25 cellular contexts compared by ENCODE assay signal in the genomic region with DNA sequence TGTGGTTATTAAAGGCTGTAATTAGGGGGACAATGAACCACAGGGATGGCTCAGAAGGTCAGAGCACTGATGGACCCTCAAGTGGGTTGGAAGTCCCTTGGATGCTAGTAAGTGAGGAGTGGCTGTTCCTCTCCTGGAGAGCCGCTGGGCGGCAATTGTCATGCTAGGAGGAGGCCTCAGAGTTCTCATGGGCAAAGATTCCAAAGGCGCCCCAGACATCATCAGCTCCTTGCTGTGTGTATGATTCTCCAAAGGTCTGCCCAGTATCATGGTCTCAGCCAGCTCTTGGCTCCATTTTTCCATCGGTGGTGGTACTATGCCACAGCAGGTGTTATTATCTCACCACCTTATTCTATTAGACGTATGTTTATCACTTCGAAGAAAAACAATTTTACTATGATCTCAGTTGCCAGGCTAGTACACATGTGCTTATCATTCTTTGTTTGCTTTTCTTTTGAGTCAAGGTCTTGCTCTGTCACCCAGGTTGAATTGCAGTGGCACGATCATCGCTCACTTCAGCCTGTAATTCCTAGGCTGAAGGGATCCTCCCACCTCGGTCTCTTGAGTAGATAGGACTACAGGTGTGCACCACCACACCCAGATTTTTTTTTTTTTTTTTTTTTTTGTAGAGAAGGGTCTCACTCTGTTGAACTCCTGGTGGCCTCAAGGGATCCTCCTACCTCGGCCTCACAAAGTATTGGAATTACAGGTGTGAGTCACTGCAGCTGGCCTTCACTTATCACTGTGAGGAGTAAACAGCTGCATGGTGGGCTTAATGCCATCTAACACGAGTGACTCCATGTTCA.
"Had no signal": no experiment of that assay in that cellular context is flagged by ENCODE, and none has a peak within 500 bp of the region (broad histone marks: within the 10 kb centered on the region; RNA-seq: fewer than 3 reads in every experiment).

No MANE protein-coding gene starts in this region.

- H3K4me3 ChIP-seq: coronary artery, gastroesophageal sphincter, sigmoid colon, spleen, thoracic aorta had no signal

- H3K36me3 ChIP-seq: gastroesophageal sphincter, sigmoid colon, spleen, thoracic aorta had no signal

- H3K27ac ChIP-seq: coronary artery, epithelial cell of prostate, gastroesophageal sphincter, sigmoid colon, spleen, thoracic aorta had no signal

- H3K4me1 ChIP-seq: gastroesophageal sphincter had no signal

- ATAC-seq: activated CD4-positive, alpha-beta T cell treated with anti-CD3 and anti-CD28 coated beads for 36 hours; activated T-cell treated with anti-CD3 and anti-CD28 coated beads, Interleukin-2, amount 50 U/mL, for 4 hours; gastroesophageal sphincter; naive thymus-derived CD4-positive, alpha-beta T cell; T-helper 17 cell had no signal

- DNase-seq: activated B cell treated with CpG ODN at 0.5 μM for 24 hours; activated CD4-positive, alpha-beta T cell treated with anti-CD3 and anti-CD28 coated beads for 36 hours; activated CD4-positive, alpha-beta T cell treated with anti-CD3 and anti-CD28 coated beads, Interleukin-2, amount 50 U/mL, for 4 hours; activated CD8-positive, alpha-beta memory T cell treated with anti-CD3 and anti-CD28 coated beads for 24 hours; activated CD8-positive, alpha-beta memory T cell treated with anti-CD3 and anti-CD28 coated beads, Interleukin-2, amount 50 U/mL, for 4 hours; activated naive CD4-positive, alpha-beta T cell; activated naive CD8-positive, alpha-beta T cell treated with anti-CD3 and anti-CD28 coated beads for 36 hours; activated T-cell treated with anti-CD3 and anti-CD28 coated beads, Interleukin-2, amount 50 U/mL, for 4 hours; amniotic stem cell; cerebellar nuclear complex; endodermal cell; head of caudate nucleus; hypothalamus; naive thymus-derived CD4-positive, alpha-beta T cell; occipital lobe; posterior cingulate gyrus; sigmoid colon; spleen; stimulated activated CD4-positive, alpha-beta T cell treated with anti-CD3 and anti-CD28 coated beads, Interleukin-4, amount 100 ng/mL, for 1 hour; stimulated activated naive CD4-positive, alpha-beta T cell; T-helper 17 cell had no signal

- H3K9me3 ChIP-seq: gastroesophageal sphincter, sigmoid colon, spleen, thoracic aorta had no signal

- H3K27me3 ChIP-seq: gastroesophageal sphincter, sigmoid colon, spleen had no signal
